Comparison of ENCODE assay signal across 9 cellular contexts in genomic region chr4:101200561-101200960, GRCh38.
DNase-seq lines count a peak whose midpoint lies in the region; ATAC-seq and TF ChIP-seq lines count a peak whose summit lies in the region.
"Had no signal": no experiment of that assay in that cellular context is flagged by ENCODE, and none has a peak within 500 bp of the region (broad histone marks: within the 10 kb centered on the region; RNA-seq: fewer than 3 reads in every experiment).

No MANE protein-coding gene starts in this region.

- intact Hi-C loops in PC-3 (cut with micrococcal nuclease) = no loop called here

- H2AFZ ChIP-seq in PC-3 (ENCODE audit: low read length) (no peak overlapping the region), trophoblast cell (ENCODE audit: insufficient read depth, low read length, poor library complexity) (no peak overlapping the region)

- no peaks in the 10 kb centered on the region for H3K79me1 ChIP-seq in trophoblast cell (ENCODE audit: low read length)

- H3K27me3 ChIP-seq in PC-3 (ENCODE audit: low read length) (no peaks in the 10 kb centered on the region), trophoblast cell (ENCODE audit: insufficient read depth, low read length) (no peaks in the 10 kb centered on the region)

- no peak overlapping the region for H2BK5ac ChIP-seq in trophoblast cell (ENCODE audit: low read depth, low read length, poor library complexity)

- H3K14ac ChIP-seq in trophoblast cell (ENCODE audit: low read length) = no peak overlapping the region

- POLR2A ChIA-PET in PC-3 (lab: Charles Lee; ENCODE audit: unreplicated experiment) = interaction anchor here (0.6 kb wide), 1 partner anchor 32 kb away, joined by 7 read pairs; no protein-coding TSS in a partner anchor

- H4K20me1 ChIP-seq in PC-3 (ENCODE audit: low read length) = no peaks in the 10 kb centered on the region

- no peak overlapping the region for H2BK12ac ChIP-seq in trophoblast cell (ENCODE audit: low read length)

- CTCF ChIA-PET in PC-3 (lab: Charles Lee) = no interaction called here

- H3K27ac ChIP-seq in PC-3 (ENCODE audit: low read length) (peak overlapping the region; percentile 95), epithelial cell of prostate (peak overlapping the region; percentile 69), trophoblast cell (ENCODE audit: low read depth, low read length) (no peak overlapping the region)

- no peak overlapping the region for H4K12ac ChIP-seq in trophoblast cell (ENCODE audit: low read depth, low read length)

- TF ChIP-seq CTCF in PC-3 (conservative IDR thresholded peaks at IDR 0.05; ENCODE audit: low read depth, low read length) = no peak

- no peak overlapping the region for H3K18ac ChIP-seq in trophoblast cell (ENCODE audit: low read length)

- no peak overlapping the region for H3K4ac ChIP-seq in trophoblast cell (ENCODE audit: low read depth, low read length)

- no TSS peak for BruUV-seq in PC-3 (replicated peaks; lab: Mats Ljungman, UMichigan)

- no peak overlapping the region for H2BK120ac ChIP-seq in trophoblast cell (ENCODE audit: insufficient read depth, low read length, poor library complexity)

- H3K4me2 ChIP-seq in PC-3 (ENCODE audit: low read length) (peak overlapping the region; percentile 70), trophoblast cell (ENCODE audit: low read length) (no peak overlapping the region)

- H4K8ac ChIP-seq in trophoblast cell (ENCODE audit: low read depth, low read length) = no peak overlapping the region

- H3K9ac ChIP-seq in PC-3 (ENCODE audit: low read length) (peak overlapping the region; percentile 67), trophoblast cell (ENCODE audit: low read length) (no peak overlapping the region)

- no peaks in the 10 kb centered on the region for H3F3A ChIP-seq in PC-3 (ENCODE audit: low read length, unreplicated experiment)

- H2AK5ac ChIP-seq in trophoblast cell (ENCODE audit: low read length) = no peak overlapping the region

- H4K91ac ChIP-seq in trophoblast cell (ENCODE audit: low read depth, low read length) = no peak overlapping the region

- DNase-seq in DMS53 treated with DMSO at 0.1 percent for 48 hours (lab: John Stamatoyannopoulos, UW; ENCODE audit: unreplicated experiment) (peak; percentile 54), PC-3 (peak; percentile 85), epithelial cell of prostate (ENCODE audit: low read depth, low spot score) (no peak), trophoblast cell (peak; percentile 30 to 62), NCI-H2081 treated with DMSO at 0.1 percent for 48 hours (lab: John Stamatoyannopoulos, UW) (no peak), Ammon's horn (ENCODE audit: low spot score) (no peak)
- DNase-seq in activated CD8-positive, alpha-beta memory T cell treated with anti-CD3 and anti-CD28 coated beads, Interleukin-2, amount 50 U/mL, for 48 hours = no peak
- DNase-seq: glutamatergic neuron had no signal

- H3K4me3 ChIP-seq in PC-3 (ENCODE audit: low read length) (peak overlapping the region; percentile 32; the same call in 1 of the 2 replicates), trophoblast cell (ENCODE audit: low read depth, low read length) (no peak overlapping the region)

- ATAC-seq in PC-3 (peak; percentile 96), HG02870 (IDR thresholded peaks at IDR 0.05; ENCODE audit: unreplicated experiment) (no peak)

- H3K9me3 ChIP-seq in PC-3 (ENCODE audit: low read length) (no peaks in the 10 kb centered on the region), trophoblast cell (ENCODE audit: insufficient read depth, low read depth, low read length) (no peaks in the 10 kb centered on the region)

- H3K36me3 ChIP-seq in PC-3 (ENCODE audit: low read depth, low read length) (no peaks in the 10 kb centered on the region), trophoblast cell (ENCODE audit: control insufficient read depth in 1 of 2, insufficient read depth in 2 of 2, low read length in 2 of 2) (no peaks in the 10 kb centered on the region)

- no CpG with 5 or more reads among the region's 4 CpGs for WGBS in trophoblast cell (ENCODE audit: extremely low coverage, insufficient coverage, insufficient read length)

- H3K79me2 ChIP-seq in PC-3 (ENCODE audit: low read length) (peaks cover 35% of the 10 kb centered on the region), trophoblast cell (ENCODE audit: control insufficient read depth, insufficient read depth, low read length, poor library complexity) (no peaks in the 10 kb centered on the region)

- H3K4me1 ChIP-seq in PC-3 (ENCODE audit: insufficient read depth, low read length) (peaks cover 21% of the 10 kb centered on the region), trophoblast cell (ENCODE audit: control insufficient read depth in 1 of 2, insufficient read depth in 2 of 2, low read length in 2 of 2) (no peaks in the 10 kb centered on the region)

- H3K9me2 ChIP-seq in PC-3 (replicated peaks; ENCODE audit: low read length) = no peaks in the 10 kb centered on the region

- no peak overlapping the region for H3K23ac ChIP-seq in trophoblast cell (ENCODE audit: low read length)

Comparison
In these comparisons a context has a peak if more than half of its experiments do, and no peak if none do; other contexts are left out.
1. DNase-seq: peak in DMS53 treated with DMSO at 0.1 percent for 48 hours (single experiment), PC-3 (single experiment) and trophoblast cell (2 of 2); none in epithelial cell of prostate (single experiment), NCI-H2081 treated with DMSO at 0.1 percent for 48 hours (single experiment), Ammon's horn (single experiment) and activated CD8-positive, alpha-beta memory T cell treated with anti-CD3 and anti-CD28 coated beads, Interleukin-2, amount 50 U/mL, for 48 hours (single experiment).